Comparison of ENCODE assay signal across 10 cellular contexts in genomic region chr21:31772674-31773555, GRCh38. TPM values are rescaled to one million over a fixed set of nuclear protein-coding genes. Genes with fewer than 3 reads are reported as not detected.
A peak's percentile ranks its signal among the peaks of the same experiment; 100 is the strongest.
DNase-seq lines count a peak whose midpoint lies in the region; ATAC-seq, FAIRE-seq and TF ChIP-seq lines count a peak whose summit lies in the region.
"Had no signal": no experiment of that assay in that cellular context is flagged by ENCODE, and none has a peak within 500 bp of the region (broad histone marks: within the 10 kb centered on the region; RNA-seq: fewer than 3 reads in every experiment).

No MANE protein-coding gene starts in this region.

- H2AFZ ChIP-seq in MM.1S (ENCODE audit: low read length), result no peak overlapping the region

- peak overlapping the region; percentile 27 for H3K4me2 ChIP-seq in MM.1S (ENCODE audit: low read depth, low read length)

- peak overlapping the region; percentile 7 for H3K4me3 Mint-ChIP-seq in stimulated activated memory B cell treated with anti-CD40 and anti-IgM and Interleukin-4, amounts not matched to agents 10 μg/mL and 1 μg/mL and 100 μg/mL, for 72 hours
- H3K4me3 Mint-ChIP-seq: natural killer cell treated with Interleukin-12 subunit alpha and Interleukin-12 subunit beta and Interleukin-15 and Interleukin-18, amount 100 ng/mL, for 72 hours had no signal

- peaks cover 12% of the 10 kb centered on the region for H3K4me1 ChIP-seq in MM.1S (ENCODE audit: low read length)
- no peaks in the 10 kb centered on the region for H3K4me1 ChIP-seq in SJCRH30
- H3K4me1 ChIP-seq: gastrocnemius medialis had no signal

- H3K36me3 Mint-ChIP-seq in stimulated activated memory B cell treated with anti-CD40 and anti-IgM and Interleukin-4, amounts not matched to agents 10 μg/mL and 1 μg/mL and 100 μg/mL, for 72 hours, result peaks cover 5% of the 10 kb centered on the region
- H3K36me3 Mint-ChIP-seq: natural killer cell treated with Interleukin-12 subunit alpha and Interleukin-12 subunit beta and Interleukin-15 and Interleukin-18, amount 100 ng/mL, for 72 hours had no signal

- no peaks in the 10 kb centered on the region for H3K79me2 ChIP-seq in MM.1S (ENCODE audit: low read length)

- H3K9me2 ChIP-seq in MM.1S (replicated peaks; ENCODE audit: insufficient read depth, low read length), result no peaks in the 10 kb centered on the region

- peaks cover 14% of the 10 kb centered on the region for H4K20me1 ChIP-seq in MM.1S (ENCODE audit: insufficient read depth, low read length)

- no peak overlapping the region for H3K4me3 ChIP-seq in MM.1S (ENCODE audit: low read length)
- H3K4me3 ChIP-seq in SJCRH30, result no peak overlapping the region
- H3K4me3 ChIP-seq: gastrocnemius medialis had no signal

- H3K27me3 Mint-ChIP-seq in stimulated activated memory B cell treated with anti-CD40 and anti-IgM and Interleukin-4, amounts not matched to agents 10 μg/mL and 1 μg/mL and 100 μg/mL, for 72 hours, result no peaks in the 10 kb centered on the region

- peaks cover 67% of the 10 kb centered on the region for H3K27me3 ChIP-seq in MM.1S (replicated peaks; ENCODE audit: insufficient read depth, low read length)
- no peaks in the 10 kb centered on the region for H3K27me3 ChIP-seq in SJCRH30
- H3K27me3 ChIP-seq: gastrocnemius medialis had no signal

- no peak overlapping the region; the same call in 1 of the 2 replicates for H3K27ac ChIP-seq in MM.1S (ENCODE audit: low read length)
- no peak overlapping the region for H3K27ac ChIP-seq in SJCRH30
- H3K27ac ChIP-seq: gastrocnemius medialis had no signal

- peak; percentile 88 for ATAC-seq in HG02798 (IDR thresholded peaks at IDR 0.05; ENCODE audit: poor library complexity, unreplicated experiment)
- ATAC-seq in stimulated activated memory B cell treated with anti-CD40 and anti-IgM and Interleukin-4, amounts not matched to agents 10 μg/mL and 1 μg/mL and 100 μg/mL, for 72 hours, result peak; percentile 95
- ATAC-seq: gastrocnemius medialis; natural killer cell treated with Interleukin-12 subunit alpha and Interleukin-12 subunit beta and Interleukin-15 and Interleukin-18, amount 100 ng/mL, for 72 hours had no signal

- DNase-seq in GM19239 (ENCODE audit: insufficient read length, low spot score) (peak; percentile 39), MM.1S (peak; percentile 77), G401 (ENCODE audit: low spot score) (no peak), HK-2 (ENCODE audit: unreplicated experiment) (no peak), SJCRH30 (no peak)
- DNase-seq: gastrocnemius medialis; stimulated activated CD4-positive, alpha-beta T cell treated with anti-CD3 and anti-CD28 coated beads, Interleukin-2, amount 100 ng/mL, for 48 hours had no signal

- TF ChIP-seq CTCF in MM.1S (IDR thresholded peaks at IDR 0.05; ENCODE audit: low read length), result no peak

- H3F3A ChIP-seq in MM.1S (ENCODE audit: insufficient read depth, low read length), result peaks cover 17% of the 10 kb centered on the region

- no peaks in the 10 kb centered on the region for H3K36me3 ChIP-seq in MM.1S (replicated peaks; ENCODE audit: insufficient read depth, low read length)
- no peaks in the 10 kb centered on the region for H3K36me3 ChIP-seq in SJCRH30
- H3K36me3 ChIP-seq: gastrocnemius medialis had no signal

- peak overlapping the region; percentile 82 for H3K27ac Mint-ChIP-seq in stimulated activated memory B cell treated with anti-CD40 and anti-IgM and Interleukin-4, amounts not matched to agents 10 μg/mL and 1 μg/mL and 100 μg/mL, for 72 hours
- H3K27ac Mint-ChIP-seq: natural killer cell treated with Interleukin-12 subunit alpha and Interleukin-12 subunit beta and Interleukin-15 and Interleukin-18, amount 100 ng/mL, for 72 hours had no signal

- peaks cover 3% of the 10 kb centered on the region for H3K9me3 Mint-ChIP-seq in stimulated activated memory B cell treated with anti-CD40 and anti-IgM and Interleukin-4, amounts not matched to agents 10 μg/mL and 1 μg/mL and 100 μg/mL, for 72 hours
- H3K9me3 Mint-ChIP-seq: natural killer cell treated with Interleukin-12 subunit alpha and Interleukin-12 subunit beta and Interleukin-15 and Interleukin-18, amount 100 ng/mL, for 72 hours had no signal

- in situ Hi-C loops in G401 (cut with HindIII; ENCODE audit: low sequenced_read_pairs), result no loop called here

- peak; percentile 37 for FAIRE-seq in GM19239 (lab: Jason Lieb, UNC)

- no peaks in the 10 kb centered on the region for H3K9me3 ChIP-seq in MM.1S (replicated peaks; ENCODE audit: insufficient read depth, low read length)
- H3K9me3 ChIP-seq in SJCRH30 (replicated peaks), result no peaks in the 10 kb centered on the region
- H3K9me3 ChIP-seq: gastrocnemius medialis had no signal

- H3K4me1 Mint-ChIP-seq in stimulated activated memory B cell treated with anti-CD40 and anti-IgM and Interleukin-4, amounts not matched to agents 10 μg/mL and 1 μg/mL and 100 μg/mL, for 72 hours, result peaks cover 27% of the 10 kb centered on the region

- no peak overlapping the region for H3K9ac ChIP-seq in MM.1S (ENCODE audit: low read length)

RNA-seq across cellular contexts. Expression of gene SCAF4, which starts 41.0 kb away (rescaled TPM):
- 2.1 and 4.1 TPM in 2 replicates for total RNA-seq in G401 (2014; rRNA removed; shearing (Covaris generic))
- 25.1 and 32.7 TPM in 2 replicates for total RNA-seq in SJCRH30 (2014; rRNA removed; shearing (Covaris generic))

Comparison
In these comparisons a context has a peak if more than half of its experiments do, and no peak if none do; other contexts are left out.
1. DNase-seq: peak in GM19239 (single experiment) and MM.1S (single experiment); none in G401 (single experiment), HK-2 (single experiment) and SJCRH30 (0 of 2).